In genomic region chr1:36856126-36856525, GRCh38 we compare ENCODE assay signal across 18 cellular contexts.
A peak's percentile ranks its signal among the peaks of the same experiment; 100 is the strongest.
DNase-seq lines count a peak whose midpoint lies in the region; ATAC-seq lines count a peak whose summit lies in the region.
"Had no signal": no experiment of that assay in that cellular context is flagged by ENCODE, and none has a peak within 500 bp of the region (broad histone marks: within the 10 kb centered on the region; RNA-seq: fewer than 3 reads in every experiment).

No MANE protein-coding gene starts in this region.

- no peak overlapping the region for H3K4me3 Mint-ChIP-seq in naive thymus-derived CD4-positive, alpha-beta T cell
- H3K4me3 Mint-ChIP-seq: activated CD8-positive, alpha-beta T cell treated with anti-CD3 and anti-CD28 coated beads for 36 hours; CD8-positive, alpha-beta T cell; natural killer cell treated with Interleukin-12 subunit alpha and Interleukin-12 subunit beta and Interleukin-15 and Interleukin-18, amount 100 ng/mL, for 72 hours had no signal

- H3K4me3 ChIP-seq in naive thymus-derived CD4-positive, alpha-beta T cell (ENCODE audit: low read length) = no peak overlapping the region
- H3K4me3 ChIP-seq: esophagus squamous epithelium, GM12878, GM23248, PC-9 had no signal

- no peaks in the 10 kb centered on the region for H3K9me3 Mint-ChIP-seq in naive thymus-derived CD4-positive, alpha-beta T cell
- H3K9me3 Mint-ChIP-seq: activated CD8-positive, alpha-beta T cell treated with anti-CD3 and anti-CD28 coated beads for 36 hours; CD8-positive, alpha-beta T cell; natural killer cell treated with Interleukin-12 subunit alpha and Interleukin-12 subunit beta and Interleukin-15 and Interleukin-18, amount 100 ng/mL, for 72 hours had no signal

- H3K27ac ChIP-seq in naive thymus-derived CD4-positive, alpha-beta T cell (ENCODE audit: low read depth, low read length) = no peak overlapping the region
- H3K27ac ChIP-seq: esophagus squamous epithelium, GM23248, PC-9 had no signal

- no peaks in the 10 kb centered on the region for H3K4me1 ChIP-seq in naive thymus-derived CD4-positive, alpha-beta T cell (ENCODE audit: control insufficient read depth in 2 of 2, insufficient read depth in 2 of 2, low read length in 2 of 2)
- H3K4me1 ChIP-seq: esophagus squamous epithelium had no signal

- no peak overlapping the region for H3K27ac Mint-ChIP-seq in naive thymus-derived CD4-positive, alpha-beta T cell
- H3K27ac Mint-ChIP-seq: activated CD8-positive, alpha-beta T cell treated with anti-CD3 and anti-CD28 coated beads for 36 hours; CD8-positive, alpha-beta T cell; natural killer cell treated with Interleukin-12 subunit alpha and Interleukin-12 subunit beta and Interleukin-15 and Interleukin-18, amount 100 ng/mL, for 72 hours had no signal

- CTCF ChIA-PET in naive thymus-derived CD4-positive, alpha-beta T cell (lab: Charles Lee) = no interaction called here

- intact Hi-C loops in naive thymus-derived CD4-positive, alpha-beta T cell (cut with micrococcal nuclease) = no loop called here

- DNase-seq in ELF-1 (ENCODE audit: low read depth, low spot score) (peak; percentile 67), NCI-H187 (lab: John Stamatoyannopoulos, UW) (peak; percentile 62 to 65), NCI-H526 (lab: John Stamatoyannopoulos, UW) (peak; percentile 90 to 97), left kidney (ENCODE audit: low read depth, low spot score) (peak; percentile 76), NCI-H82 (lab: John Stamatoyannopoulos, UW) (no peak)
- DNase-seq in naive thymus-derived CD4-positive, alpha-beta T cell = no peak
- DNase-seq in activated naive CD4-positive, alpha-beta T cell (lab: John Stamatoyannopoulos, UW) = no peak
- DNase-seq: activated CD8-positive, alpha-beta T cell treated with anti-CD3 and anti-CD28 coated beads for 36 hours; CD8-positive, alpha-beta T cell; esophagus squamous epithelium; GM23248; head of caudate nucleus; islet precursor cell; NCI-H446 had no signal

- H3K36me3 Mint-ChIP-seq in naive thymus-derived CD4-positive, alpha-beta T cell = no peaks in the 10 kb centered on the region
- H3K36me3 Mint-ChIP-seq: CD8-positive, alpha-beta T cell; natural killer cell treated with Interleukin-12 subunit alpha and Interleukin-12 subunit beta and Interleukin-15 and Interleukin-18, amount 100 ng/mL, for 72 hours had no signal

- H3K4me1 Mint-ChIP-seq in naive thymus-derived CD4-positive, alpha-beta T cell = no peaks in the 10 kb centered on the region

- POLR2A ChIA-PET in naive thymus-derived CD4-positive, alpha-beta T cell (lab: Charles Lee) = no interaction called here

- ATAC-seq in naive thymus-derived CD4-positive, alpha-beta T cell = no peak
- no peak for ATAC-seq in GM21786 (IDR thresholded peaks at IDR 0.05; ENCODE audit: unreplicated experiment)
- ATAC-seq: activated CD8-positive, alpha-beta T cell treated with anti-CD3 and anti-CD28 coated beads for 36 hours; CD8-positive, alpha-beta T cell; GM12878; natural killer cell treated with Interleukin-12 subunit alpha and Interleukin-12 subunit beta and Interleukin-15 and Interleukin-18, amount 100 ng/mL, for 72 hours had no signal

- H3K36me3 ChIP-seq in naive thymus-derived CD4-positive, alpha-beta T cell (ENCODE audit: control insufficient read depth in 2 of 3, insufficient read depth in 3 of 3, low read length in 3 of 3) = no peaks in the 10 kb centered on the region
- H3K36me3 ChIP-seq: esophagus squamous epithelium had no signal

- H3K27me3 Mint-ChIP-seq in naive thymus-derived CD4-positive, alpha-beta T cell = peaks cover 3 to 43% (median 30%) of the 10 kb centered on the region in 5 donors

- no peaks in the 10 kb centered on the region for H3K27me3 ChIP-seq in naive thymus-derived CD4-positive, alpha-beta T cell (ENCODE audit: control insufficient read depth in 2 of 2, insufficient read depth in 2 of 2, low read length in 2 of 2)

- H3K9me3 ChIP-seq in naive thymus-derived CD4-positive, alpha-beta T cell (ENCODE audit: control insufficient read depth in 2 of 3, low read length in 3 of 3) = no peaks in the 10 kb centered on the region
- H3K9me3 ChIP-seq: esophagus squamous epithelium had no signal

Comparison
In these comparisons a context has a peak if more than half of its experiments do, and no peak if none do; other contexts are left out.
1. DNase-seq: peak in ELF-1 (single experiment), NCI-H187 (2 of 2), NCI-H526 (2 of 2) and left kidney (single experiment); none in naive thymus-derived CD4-positive, alpha-beta T cell (0 of 9), activated naive CD4-positive, alpha-beta T cell (0 of 4) and NCI-H82 (single experiment).